ENCODE assay signal across 1 cellular context in the genomic region with DNA sequence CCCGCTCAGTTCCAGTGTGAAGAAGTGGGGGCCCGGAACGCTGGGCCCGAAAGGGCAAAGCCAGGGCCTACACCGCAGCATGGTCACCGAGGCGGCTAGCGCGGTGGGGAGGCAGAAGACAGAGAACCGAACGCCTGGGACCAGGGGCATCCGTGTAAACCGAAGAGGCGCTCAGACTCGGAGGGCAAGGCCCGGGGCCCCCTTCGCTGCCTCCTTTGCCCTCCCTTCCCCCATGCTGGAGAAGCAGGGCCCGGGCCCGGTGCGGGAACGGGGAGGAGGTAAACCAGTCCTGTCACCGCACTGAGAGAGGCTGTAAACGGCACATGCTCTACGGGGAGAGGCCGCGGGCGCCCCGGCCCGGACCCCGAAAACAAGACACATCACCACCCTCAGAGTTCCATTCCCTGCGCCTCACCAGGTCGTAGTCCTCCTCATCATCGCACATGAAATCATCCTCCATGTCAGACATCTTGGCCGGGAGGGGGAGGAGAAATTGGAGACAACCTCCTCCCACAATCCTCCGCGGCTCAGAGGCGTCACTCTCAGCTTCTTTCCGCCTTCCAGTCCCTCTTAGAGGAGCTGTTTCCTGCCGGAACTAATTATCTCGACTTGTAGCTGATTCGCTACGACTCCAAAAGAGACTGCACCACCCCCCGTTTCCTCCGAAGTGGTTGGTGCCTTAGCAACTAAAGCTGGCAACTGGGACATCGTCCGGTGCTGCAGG.
A peak's percentile ranks its signal among the peaks of the same experiment; 100 is the strongest.
TF ChIP-seq lines count a peak whose summit lies in the region.

Gene COPS2 (minus strand): TSS at position 490 of the 724 bp plus-strand sequence. CDS start 21 bp downstream, at position 469.

TF ChIP-seq in HEK293, 187 proteins besides CTCF, POLR2A, EP300 and RAD21 (continued from another document and continues in another):
- TF ChIP-seq, protein P1, sequence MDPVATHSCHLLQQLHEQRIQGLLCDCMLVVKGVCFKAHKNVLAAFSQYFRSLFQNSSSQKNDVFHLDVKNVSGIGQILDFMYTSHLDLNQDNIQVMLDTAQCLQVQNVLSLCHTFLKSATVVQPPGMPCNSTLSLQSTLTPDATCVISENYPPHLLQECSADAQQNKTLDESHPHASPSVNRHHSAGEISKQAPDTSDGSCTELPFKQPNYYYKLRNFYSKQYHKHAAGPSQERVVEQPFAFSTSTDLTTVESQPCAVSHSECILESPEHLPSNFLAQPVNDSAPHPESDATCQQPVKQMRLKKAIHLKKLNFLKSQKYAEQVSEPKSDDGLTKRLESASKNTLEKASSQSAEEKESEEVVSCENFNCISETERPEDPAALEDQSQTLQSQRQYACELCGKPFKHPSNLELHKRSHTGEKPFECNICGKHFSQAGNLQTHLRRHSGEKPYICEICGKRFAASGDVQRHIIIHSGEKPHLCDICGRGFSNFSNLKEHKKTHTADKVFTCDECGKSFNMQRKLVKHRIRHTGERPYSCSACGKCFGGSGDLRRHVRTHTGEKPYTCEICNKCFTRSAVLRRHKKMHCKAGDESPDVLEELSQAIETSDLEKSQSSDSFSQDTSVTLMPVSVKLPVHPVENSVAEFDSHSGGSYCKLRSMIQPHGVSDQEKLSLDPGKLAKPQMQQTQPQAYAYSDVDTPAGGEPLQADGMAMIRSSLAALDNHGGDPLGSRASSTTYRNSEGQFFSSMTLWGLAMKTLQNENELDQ (tag by site-specific recombination; IDR thresholded peaks at IDR 0.05; ENCODE audit: low read depth), result no peak
- TF ChIP-seq ZNF501 (tag by site-specific recombination; IDR thresholded peaks at IDR 0.05) (no peak), ZNF558 (tag by site-specific recombination; IDR thresholded peaks at IDR 0.05) (peak; percentile 75; the same call in 1 of the 2 replicates), ZNF19 (tag by site-specific recombination; IDR thresholded peaks at IDR 0.05; ENCODE audit: low read depth) (no peak), ZNF529 (tag by site-specific recombination; IDR thresholded peaks at IDR 0.05; ENCODE audit: insufficient replicate concordance) (no peak), ZNF621 (tag by site-specific recombination; IDR thresholded peaks at IDR 0.05) (no peak), SCRT2 (tag by site-specific recombination; IDR thresholded peaks at IDR 0.05) (no peak), ZNF398 (tag by site-specific recombination; IDR thresholded peaks at IDR 0.05) (no peak), ZNF16 (tag by site-specific recombination; IDR thresholded peaks at IDR 0.05; ENCODE audit: low read depth) (no peak), ZNF639 (tag by site-specific recombination; IDR thresholded peaks at IDR 0.05) (peak; percentile 95), ZNF473 (tag by site-specific recombination; IDR thresholded peaks at IDR 0.05) (no peak), OVOL3 (tag by site-specific recombination; IDR thresholded peaks at IDR 0.05) (no peak), ZNF571 (tag by site-specific recombination; IDR thresholded peaks at IDR 0.05) (no peak), REPIN1 (tag by site-specific recombination; IDR thresholded peaks at IDR 0.05; ENCODE audit: low read depth) (no peak), ZNF830 (tag by site-specific recombination; IDR thresholded peaks at IDR 0.05; ENCODE audit: low read depth) (no peak), ZNF423 (tag by site-specific recombination; IDR thresholded peaks at IDR 0.05) (no peak), SALL2 (tag by site-specific recombination; IDR thresholded peaks at IDR 0.05; ENCODE audit: borderline replicate concordance) (no peak), MYNN (tag by site-specific recombination; IDR thresholded peaks at IDR 0.05; ENCODE audit: borderline replicate concordance) (no peak), ZNF600 (tag by site-specific recombination; IDR thresholded peaks at IDR 0.05) (no peak), ZNF280C (tag by site-specific recombination; IDR thresholded peaks at IDR 0.05) (no peak), ZNF658 (tag by site-specific recombination; IDR thresholded peaks at IDR 0.05) (no peak), ZNF311 (tag by site-specific recombination; IDR thresholded peaks at IDR 0.05; ENCODE audit: borderline replicate concordance) (no peak), ZBTB6 (tag by site-specific recombination; IDR thresholded peaks at IDR 0.05) (no peak; the same call in 1 of the 2 replicates), KLF10 (tag by site-specific recombination; IDR thresholded peaks at IDR 0.05) (peak; percentile 37; the same call in 1 of the 2 replicates), MEIS1 (CRISPR knock-in tag; IDR thresholded peaks at IDR 0.05; ENCODE audit: borderline replicate concordance) (no peak), ZBTB1 (tag by site-specific recombination; IDR thresholded peaks at IDR 0.05) (no peak), ZBTB17 (tag by site-specific recombination; IDR thresholded peaks at IDR 0.05) (peak; percentile 40), ZNF10 (tag by site-specific recombination; IDR thresholded peaks at IDR 0.05) (0 out of 2 replicates have a peak, but pooled peaks have one; percentile 12), SP3 (tag by site-specific recombination; IDR thresholded peaks at IDR 0.05) (peak; percentile 78), ZNF202 (tag by site-specific recombination; IDR thresholded peaks at IDR 0.05; ENCODE audit: borderline replicate concordance) (no peak), PRDM4 (tag by site-specific recombination; IDR thresholded peaks at IDR 0.05) (no peak), ZNF433 (tag by site-specific recombination; IDR thresholded peaks at IDR 0.05; ENCODE audit: low read depth) (no peak), ZNF677 (tag by site-specific recombination; IDR thresholded peaks at IDR 0.05) (no peak), ZNF114 (tag by site-specific recombination; IDR thresholded peaks at IDR 0.05) (no peak), ZNF792 (tag by site-specific recombination; IDR thresholded peaks at IDR 0.05) (no peak), ZNF239 (tag by site-specific recombination; IDR thresholded peaks at IDR 0.05) (no peak), ZNF394 (tag by site-specific recombination; IDR thresholded peaks at IDR 0.05; ENCODE audit: borderline replicate concordance) (peak; percentile 92), ZNF274 (IDR thresholded peaks at IDR 0.05; ENCODE audit: low read length) (no peak), ZNF274 (tag by site-specific recombination; IDR thresholded peaks at IDR 0.05; ENCODE audit: borderline replicate concordance) (no peak), ZNF654 (tag by site-specific recombination; IDR thresholded peaks at IDR 0.05; ENCODE audit: low read depth) (no peak), ZNF514 (tag by site-specific recombination; IDR thresholded peaks at IDR 0.05) (no peak), ZNF18 (tag by site-specific recombination; IDR thresholded peaks at IDR 0.05) (no peak), ZSCAN30 (tag by site-specific recombination; IDR thresholded peaks at IDR 0.05) (no peak), KLF7 (tag by site-specific recombination; IDR thresholded peaks at IDR 0.05; ENCODE audit: borderline replicate concordance) (peak; percentile 55; the same call in 1 of the 2 replicates), ZNF645 (tag by site-specific recombination; IDR thresholded peaks at IDR 0.05) (no peak)
- TF ChIP-seq, protein P2, sequence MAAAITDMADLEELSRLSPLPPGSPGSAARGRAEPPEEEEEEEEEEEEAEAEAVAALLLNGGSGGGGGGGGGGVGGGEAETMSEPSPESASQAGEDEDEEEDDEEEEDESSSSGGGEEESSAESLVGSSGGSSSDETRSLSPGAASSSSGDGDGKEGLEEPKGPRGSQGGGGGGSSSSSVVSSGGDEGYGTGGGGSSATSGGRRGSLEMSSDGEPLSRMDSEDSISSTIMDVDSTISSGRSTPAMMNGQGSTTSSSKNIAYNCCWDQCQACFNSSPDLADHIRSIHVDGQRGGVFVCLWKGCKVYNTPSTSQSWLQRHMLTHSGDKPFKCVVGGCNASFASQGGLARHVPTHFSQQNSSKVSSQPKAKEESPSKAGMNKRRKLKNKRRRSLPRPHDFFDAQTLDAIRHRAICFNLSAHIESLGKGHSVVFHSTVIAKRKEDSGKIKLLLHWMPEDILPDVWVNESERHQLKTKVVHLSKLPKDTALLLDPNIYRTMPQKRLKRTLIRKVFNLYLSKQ (tag by site-specific recombination; IDR thresholded peaks at IDR 0.05; ENCODE audit: borderline replicate concordance), result no peak
